Comparison of ENCODE assay signal across 8 cellular contexts in genomic region chr6:109453594-109454482, GRCh38. TPM values are rescaled to one million over a fixed set of nuclear protein-coding genes. Genes with fewer than 3 reads are reported as not detected.
DNase-seq lines count a peak whose midpoint lies in the region; ATAC-seq, FAIRE-seq and TF ChIP-seq lines count a peak whose summit lies in the region.

No MANE protein-coding gene starts in this region.

- 91 to 92% methylated on average over 27 of the region's 27 CpGs for WGBS in ectodermal cell, 2 experiments

- no peak overlapping the region for H3K27ac Mint-ChIP-seq in progenitor cell of endocrine pancreas

- no peaks in the 10 kb centered on the region for H3K27me3 ChIP-seq in ectodermal cell (ENCODE audit: control insufficient read depth, insufficient read depth, low read length, poor library complexity, severe bottlenecking)
- no peaks in the 10 kb centered on the region for H3K27me3 ChIP-seq in MG63

- H3K36me3 Mint-ChIP-seq in progenitor cell of endocrine pancreas (ENCODE audit: insufficient read depth): peaks cover 7% of the 10 kb centered on the region

- peaks cover 27% of the 10 kb centered on the region for H3K4me1 ChIP-seq in ectodermal cell (ENCODE audit: control insufficient read depth, insufficient read depth, low read length)

- peak overlapping the region; percentile 95 for H3K4me3 Mint-ChIP-seq in progenitor cell of endocrine pancreas (ENCODE audit: low read depth)

- peaks cover 5% of the 10 kb centered on the region for H3K27me3 Mint-ChIP-seq in progenitor cell of endocrine pancreas

- TF ChIP-seq CTCF in GM12864 (IDR thresholded peaks at IDR 0.05; ENCODE audit: low read depth, low read length, missing control alignments) (no peak), progenitor cell of endocrine pancreas (IDR thresholded peaks at IDR 0.05; ENCODE audit: unreplicated experiment) (no peak), D721Med (IDR thresholded peaks at IDR 0.05; ENCODE audit: insufficient read depth, missing control alignments) (no peak)

- H3K9me3 ChIP-seq in ectodermal cell (ENCODE audit: control insufficient read depth, low read length): no peaks in the 10 kb centered on the region
- H3K9me3 ChIP-seq in MG63: no peaks in the 10 kb centered on the region

- ATAC-seq in GM18502 (IDR thresholded peaks at IDR 0.05; ENCODE audit: poor library complexity, unreplicated experiment): no peak

- peaks cover 8% of the 10 kb centered on the region for H3K4me1 Mint-ChIP-seq in progenitor cell of endocrine pancreas (ENCODE audit: low read depth)

- H3K9me3 Mint-ChIP-seq in progenitor cell of endocrine pancreas (ENCODE audit: low read depth): no peaks in the 10 kb centered on the region

- H3K36me3 ChIP-seq in ectodermal cell (ENCODE audit: control insufficient read depth, insufficient read depth, low read length) (peaks cover 11% of the 10 kb centered on the region), MG63 (no peaks in the 10 kb centered on the region)

- no peak for FAIRE-seq in D721Med (lab: Jason Lieb, UNC)

- peak overlapping the region; percentile 69 for H3K27ac ChIP-seq in ectodermal cell (ENCODE audit: insufficient read depth, low read depth, low read length, poor library complexity, severe bottlenecking)

- H3K4me3 ChIP-seq in GM12864 (ENCODE audit: low read depth, low read length) (peak overlapping the region; percentile 86), ectodermal cell (ENCODE audit: insufficient read depth, low read depth, low read length) (peak overlapping the region; percentile 61), MG63 (no peak overlapping the region; the same call in 1 of the 2 replicates)

- DNase-seq in GM12864 (ENCODE audit: low read depth) (no peak), NCI-H2171 (lab: John Stamatoyannopoulos, UW) (peak; percentile 91), progenitor cell of endocrine pancreas (ENCODE audit: low spot score, unreplicated experiment) (no peak), MG63 (no peak), D721Med (ENCODE audit: insufficient read length, low spot score) (no peak), H4 (ENCODE audit: low spot score) (no peak)

RNA-seq across cellular contexts. Expression of gene MICAL1, which starts 1.7 kb away (rescaled TPM):
- polyA plus RNA-seq in ectodermal cell (2013, experiment 1 of 4): 92.4 TPM
- polyA plus RNA-seq in ectodermal cell (2013, experiment 2 of 4): 115 TPM
- polyA plus RNA-seq in ectodermal cell (2013, experiment 3 of 4): 89.0 TPM
- polyA plus RNA-seq in ectodermal cell (2013, experiment 4 of 4): 96.2 TPM
- 101 and 102 TPM in 2 replicates for total RNA-seq in progenitor cell of endocrine pancreas
- total RNA-seq in MG63 (2014; rRNA removed; shearing (Covaris generic); ENCODE audit: low replicate concordance): 11.1 and 21.2 TPM in 2 replicates
- 3.5 and 5.8 TPM in 2 replicates for total RNA-seq in H4 (2014; rRNA removed; shearing (Covaris generic))

RNA-seq across cellular contexts. Expression of gene SMPD2, which starts 13.3 kb away (rescaled TPM):
- 9.2 TPM for polyA plus RNA-seq in ectodermal cell (2013, experiment 1 of 4)
- polyA plus RNA-seq in ectodermal cell (2013, experiment 2 of 4): 9.8 TPM
- polyA plus RNA-seq in ectodermal cell (2013, experiment 3 of 4): 9.1 TPM
- 10.4 TPM for polyA plus RNA-seq in ectodermal cell (2013, experiment 4 of 4)
- total RNA-seq in progenitor cell of endocrine pancreas: 13.6 and 17.5 TPM in 2 replicates
- 9.3 and 13.4 TPM in 2 replicates for total RNA-seq in MG63 (2014; rRNA removed; shearing (Covaris generic); ENCODE audit: low replicate concordance)
- total RNA-seq in H4 (2014; rRNA removed; shearing (Covaris generic)): 11.2 and 12.9 TPM in 2 replicates

RNA-seq across cellular contexts. Expression of gene PPIL6, which starts 13.4 kb away (rescaled TPM):
- 3.9 TPM for polyA plus RNA-seq in ectodermal cell (2013, experiment 1 of 4)
- 3.5 TPM for polyA plus RNA-seq in ectodermal cell (2013, experiment 2 of 4)
- 3.7 TPM for polyA plus RNA-seq in ectodermal cell (2013, experiment 3 of 4)
- polyA plus RNA-seq in ectodermal cell (2013, experiment 4 of 4): 3.4 TPM
- total RNA-seq in progenitor cell of endocrine pancreas: 7.0 and 7.9 TPM in 2 replicates
- 8.8 TPM in 1 of 2 replicates, not detected in the other for total RNA-seq in MG63 (2014; rRNA removed; shearing (Covaris generic); ENCODE audit: low replicate concordance)
- 1.0 TPM in 1 of 2 replicates, not detected in the other for total RNA-seq in H4 (2014; rRNA removed; shearing (Covaris generic))

RNA-seq across cellular contexts. Expression of gene ZBTB24, which starts 29.2 kb away (rescaled TPM):
- 13.7 TPM for polyA plus RNA-seq in ectodermal cell (2013, experiment 1 of 4)
- 18.3 TPM for polyA plus RNA-seq in ectodermal cell (2013, experiment 2 of 4)
- 13.9 TPM for polyA plus RNA-seq in ectodermal cell (2013, experiment 3 of 4)
- polyA plus RNA-seq in ectodermal cell (2013, experiment 4 of 4): 14.2 TPM
- total RNA-seq in progenitor cell of endocrine pancreas: 10.8 and 11.4 TPM in 2 replicates
- total RNA-seq in MG63 (2014; rRNA removed; shearing (Covaris generic); ENCODE audit: low replicate concordance): 6.0 and 9.8 TPM in 2 replicates
- 5.2 and 6.1 TPM in 2 replicates for total RNA-seq in H4 (2014; rRNA removed; shearing (Covaris generic))
